Comparison of ENCODE assay signal across 6 cellular contexts in the genomic region with DNA sequence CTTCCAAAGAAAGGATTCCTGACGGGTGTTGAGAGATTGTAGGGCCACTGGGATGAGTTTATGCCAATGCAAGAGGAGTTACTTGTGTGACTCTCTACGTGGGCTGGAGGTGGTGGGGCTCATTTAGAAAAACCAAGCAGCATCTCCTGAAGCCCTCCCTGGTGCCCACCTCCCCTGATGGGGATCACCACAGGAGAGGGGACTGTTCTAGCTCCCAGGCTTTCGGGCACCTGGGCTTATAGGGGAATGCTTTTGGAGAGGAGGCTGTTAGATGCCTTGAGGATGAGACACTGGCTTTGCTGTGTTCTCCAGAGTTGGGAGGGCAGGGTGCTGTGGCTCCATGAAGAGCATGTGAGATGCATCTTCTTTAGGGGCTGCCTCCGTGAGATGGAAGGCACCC.
"Had no signal": no experiment of that assay in that cellular context is flagged by ENCODE, and none has a peak within 500 bp of the region (broad histone marks: within the 10 kb centered on the region; RNA-seq: fewer than 3 reads in every experiment).

No MANE protein-coding gene starts in this region.

- H2AFZ ChIP-seq: GM23338 had no signal

- H3K4me1 Mint-ChIP-seq: GM23338, H9, IgD-negative memory B cell had no signal

- ATAC-seq: GM23338, HepG2 had no signal

- H3K4me3 ChIP-seq: GM23338 had no signal

- H3K9me3 Mint-ChIP-seq: H9 had no signal

- H3K4me3 Mint-ChIP-seq: GM23338, H9, IgD-negative memory B cell had no signal

- H3K36me3 Mint-ChIP-seq: IgD-negative memory B cell had no signal

- H3K27me3 Mint-ChIP-seq: IgD-negative memory B cell had no signal

- DNase-seq: H9, HCEC 1CT had no signal

- H3K4me2 ChIP-seq: GM23338 had no signal

- H3K27ac Mint-ChIP-seq: GM23338, H9, IgD-negative memory B cell had no signal

- H3K27ac ChIP-seq: HL-60 had no signal
